In genomic region chr6:144646066-144646800, GRCh38 we compare ENCODE assay signal across 1 cellular context.
TF ChIP-seq lines count a peak whose summit lies in the region.

No MANE protein-coding gene starts in this region.

TF ChIP-seq in H1, 55 proteins besides CTCF, POLR2A, EP300 and RAD21:
- TF ChIP-seq CHD7 (IDR thresholded peaks at IDR 0.05; ENCODE audit: insufficient replicate concordance, low read length) (peak; percentile 39), RXRA (IDR thresholded peaks at IDR 0.05; ENCODE audit: insufficient read depth, low read depth, low read length) (no peak)
